Comparison of ENCODE assay signal across 1 cellular context in the genomic region with DNA sequence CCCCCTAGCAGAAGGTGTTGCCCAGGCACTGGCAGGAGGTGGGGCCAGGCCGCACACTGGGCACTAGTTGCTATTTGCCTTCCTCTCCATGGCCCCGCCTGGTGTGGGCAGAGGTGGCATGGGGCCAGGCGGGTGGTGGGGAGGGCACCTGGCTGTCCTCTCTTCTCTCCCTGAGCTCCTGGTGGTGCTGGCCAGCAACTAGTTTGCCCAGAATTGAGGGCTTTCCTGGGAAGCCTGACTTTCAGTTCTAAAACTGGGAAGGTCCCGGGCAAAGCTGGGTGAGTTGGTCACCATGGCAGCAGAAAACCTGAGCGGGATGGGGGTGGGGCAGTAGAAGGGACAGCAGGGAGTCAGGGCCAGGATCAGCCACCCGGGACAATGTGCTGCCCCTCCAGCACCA.
TF ChIP-seq lines count a peak whose summit lies in the region.

No MANE protein-coding gene starts in this region.

TF ChIP-seq in WTC11, 78 proteins besides CTCF, POLR2A, EP300 and RAD21 (continued from another document):
- TF ChIP-seq, protein P1, sequence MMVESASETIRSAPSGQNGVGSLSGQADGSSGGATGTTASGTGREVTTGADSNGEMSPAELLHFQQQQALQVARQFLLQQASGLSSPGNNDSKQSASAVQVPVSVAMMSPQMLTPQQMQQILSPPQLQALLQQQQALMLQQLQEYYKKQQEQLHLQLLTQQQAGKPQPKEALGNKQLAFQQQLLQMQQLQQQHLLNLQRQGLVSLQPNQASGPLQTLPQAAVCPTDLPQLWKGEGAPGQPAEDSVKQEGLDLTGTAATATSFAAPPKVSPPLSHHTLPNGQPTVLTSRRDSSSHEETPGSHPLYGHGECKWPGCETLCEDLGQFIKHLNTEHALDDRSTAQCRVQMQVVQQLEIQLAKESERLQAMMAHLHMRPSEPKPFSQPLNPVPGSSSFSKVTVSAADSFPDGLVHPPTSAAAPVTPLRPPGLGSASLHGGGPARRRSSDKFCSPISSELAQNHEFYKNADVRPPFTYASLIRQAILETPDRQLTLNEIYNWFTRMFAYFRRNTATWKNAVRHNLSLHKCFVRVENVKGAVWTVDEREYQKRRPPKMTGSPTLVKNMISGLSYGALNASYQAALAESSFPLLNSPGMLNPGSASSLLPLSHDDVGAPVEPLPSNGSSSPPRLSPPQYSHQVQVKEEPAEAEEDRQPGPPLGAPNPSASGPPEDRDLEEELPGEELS (CRISPR knock-in tag; IDR thresholded peaks at IDR 0.05), result no peak
- TF ChIP-seq, protein P2, sequence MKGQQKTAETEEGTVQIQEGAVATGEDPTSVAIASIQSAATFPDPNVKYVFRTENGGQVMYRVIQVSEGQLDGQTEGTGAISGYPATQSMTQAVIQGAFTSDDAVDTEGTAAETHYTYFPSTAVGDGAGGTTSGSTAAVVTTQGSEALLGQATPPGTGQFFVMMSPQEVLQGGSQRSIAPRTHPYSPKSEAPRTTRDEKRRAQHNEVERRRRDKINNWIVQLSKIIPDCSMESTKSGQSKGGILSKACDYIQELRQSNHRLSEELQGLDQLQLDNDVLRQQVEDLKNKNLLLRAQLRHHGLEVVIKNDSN (CRISPR knock-in tag; IDR thresholded peaks at IDR 0.05), result no peak
- TF ChIP-seq ZNF532 (CRISPR knock-in tag; IDR thresholded peaks at IDR 0.05; ENCODE audit: borderline replicate concordance), result no peak
- TF ChIP-seq NR3C1 (CRISPR knock-in tag; conservative IDR thresholded peaks at IDR 0.05; ENCODE audit: low read depth), result no peak
- TF ChIP-seq ZNF396 (CRISPR knock-in tag; IDR thresholded peaks at IDR 0.05; ENCODE audit: borderline replicate concordance), result no peak
- TF ChIP-seq ZNF423 (CRISPR knock-in tag; IDR thresholded peaks at IDR 0.05), result no peak
- no peak for TF ChIP-seq NR1H2 (CRISPR knock-in tag; IDR thresholded peaks at IDR 0.05)
TF ChIP-seq in WTC11: peak in this region for 0.
